In the genomic region with DNA sequence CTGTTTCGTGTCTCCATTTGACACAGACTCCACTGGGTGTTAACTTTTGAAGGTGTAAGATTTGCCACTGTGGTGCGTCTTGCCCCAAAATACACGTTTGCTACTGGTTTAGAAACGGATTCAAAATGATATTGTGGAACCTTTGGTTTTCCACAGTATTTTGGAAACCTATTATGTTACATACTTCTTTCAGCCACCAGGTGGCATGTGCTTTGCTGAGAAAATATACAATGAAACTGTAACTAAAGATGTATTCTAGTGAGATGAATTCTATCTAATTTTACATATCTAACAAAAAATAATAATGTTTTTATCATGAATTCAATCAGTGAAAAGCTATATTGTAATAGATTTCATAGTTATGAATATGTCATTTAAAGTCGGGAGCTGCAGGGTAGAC, we compare ENCODE assay signal across 9 cellular contexts. TPM values are rescaled to one million over a fixed set of nuclear protein-coding genes. Genes with fewer than 3 reads are reported as not detected.
DNase-seq lines count a peak whose midpoint lies in the region; ATAC-seq, FAIRE-seq and TF ChIP-seq lines count a peak whose summit lies in the region.
"Had no signal": no experiment of that assay in that cellular context is flagged by ENCODE, and none has a peak within 500 bp of the region (broad histone marks: within the 10 kb centered on the region; RNA-seq: fewer than 3 reads in every experiment).

No MANE protein-coding gene starts in this region.

- no peak overlapping the region for H2AK5ac ChIP-seq in H9 (ENCODE audit: insufficient read length, low read length)

- no peaks in the 10 kb centered on the region for H3K79me1 ChIP-seq in H9 (ENCODE audit: insufficient read depth, low read depth, low read length, poor library complexity, severe bottlenecking)

- no peak overlapping the region for H2AFZ ChIP-seq in H9 (ENCODE audit: low read length)

- H2BK20ac ChIP-seq in H9 (ENCODE audit: low read depth, low read length, poor library complexity, severe bottlenecking): no peak overlapping the region

- no peaks in the 10 kb centered on the region for H4K20me1 ChIP-seq in H9 (ENCODE audit: control insufficient read depth, insufficient read depth, insufficient read length)

- H2BK120ac ChIP-seq in H9 (ENCODE audit: low read depth, low read length, poor library complexity, severe bottlenecking): no peak overlapping the region

- H3K23ac ChIP-seq in H9 (ENCODE audit: insufficient read length, low read depth, low read length): no peak overlapping the region

- no peak overlapping the region for H3K56ac ChIP-seq in H9 (ENCODE audit: insufficient read length, low read depth, low read length)

- no peak for TF ChIP-seq POLR2A in H54 (IDR thresholded peaks at IDR 0.05; ENCODE audit: low read depth, low read length)

- intact Hi-C loops in Caco-2 (cut with micrococcal nuclease; ENCODE audit: unreplicated experiment): no loop called here

- H3K27me3 Mint-ChIP-seq in Caco-2 (ENCODE audit: insufficient read depth, unreplicated experiment) (no peaks in the 10 kb centered on the region), H9 (ENCODE audit: low read depth) (no peaks in the 10 kb centered on the region)

- H4K8ac ChIP-seq in H9 (replicated peaks; ENCODE audit: insufficient read length, low read depth, low read length): no peak overlapping the region

- H2BK5ac ChIP-seq in H9 (ENCODE audit: insufficient read length, low read length): no peak overlapping the region

- no peaks in the 10 kb centered on the region for H3K79me2 ChIP-seq in H9 (ENCODE audit: insufficient read depth, low read length)

- CTCF ChIA-PET in Caco-2 (lab: Charles Lee): no interaction called here

- no peak overlapping the region for H3K27ac ChIP-seq in H9 (ENCODE audit: insufficient read length, low read depth, low read length)
- H3K27ac ChIP-seq: SJCRH30 had no signal

- no peaks in the 10 kb centered on the region for H3K23me2 ChIP-seq in H9 (ENCODE audit: insufficient read length, low read depth, low read length, poor library complexity, severe bottlenecking)

- TF ChIP-seq CTCF in Caco-2 (IDR thresholded peaks at IDR 0.05; ENCODE audit: insufficient read depth in 1 of 2, low read depth in 1 of 2, low read length in 1 of 2, severe bottlenecking in 1 of 2, unreplicated experiment in 1 of 2) (peak; percentile 15 to 28), H9 (conservative IDR thresholded peaks at IDR 0.05) (peak; percentile 73)

- no TSS peak for BruUV-seq in Caco-2 (replicated peaks; lab: Mats Ljungman, UMichigan)

- no peak overlapping the region for H4K5ac ChIP-seq in H9 (ENCODE audit: insufficient read length, low read depth, low read length)

- H3K4me2 ChIP-seq in H9 (ENCODE audit: insufficient read depth, insufficient read length, low read length): no peak overlapping the region

- no peak overlapping the region for H3K9ac ChIP-seq in H9 (ENCODE audit: extremely low read depth, insufficient read length, low read length)

- no peak overlapping the region for H2BK12ac ChIP-seq in H9 (ENCODE audit: insufficient read length, low read depth, low read length)

- no peak overlapping the region for H3K18ac ChIP-seq in H9 (ENCODE audit: insufficient read length, low read depth, low read length)

- no peak overlapping the region for H4K91ac ChIP-seq in H9 (ENCODE audit: insufficient read length, low read depth, low read length)

- H3K4me1 ChIP-seq in Caco-2: no peaks in the 10 kb centered on the region
- H3K4me1 ChIP-seq in H9 (ENCODE audit: insufficient read depth, low read length): no peaks in the 10 kb centered on the region

- H3K36me3 Mint-ChIP-seq in Caco-2 (ENCODE audit: insufficient read depth, unreplicated experiment): no peaks in the 10 kb centered on the region
- H3K36me3 Mint-ChIP-seq in H9 (ENCODE audit: insufficient read depth in 1 of 3, low read depth in 3 of 3): no peaks in the 10 kb centered on the region

- H2BK15ac ChIP-seq in H9 (ENCODE audit: low read depth, low read length): no peak overlapping the region

- no peak for FAIRE-seq in H54 (lab: Jason Lieb, UNC)

- H3K27me3 ChIP-seq in Caco-2 (replicated peaks; ENCODE audit: control insufficient read depth, insufficient read depth, low read length): no peaks in the 10 kb centered on the region
- no peaks in the 10 kb centered on the region for H3K27me3 ChIP-seq in H9 (ENCODE audit: insufficient read depth, low read length)
- H3K27me3 ChIP-seq: SJCRH30 had no signal

- ATAC-seq in HG02571 (IDR thresholded peaks at IDR 0.05; ENCODE audit: unreplicated experiment): no peak

- H3K27ac Mint-ChIP-seq in Caco-2 (ENCODE audit: unreplicated experiment): no peak overlapping the region
- no peak overlapping the region for H3K27ac Mint-ChIP-seq in H9

- POLR2A ChIA-PET in Caco-2 (lab: Charles Lee): no interaction called here

- no peak overlapping the region for H3K4me3 ChIP-seq in Caco-2 (ENCODE audit: low read depth, low read length)
- H3K4me3 ChIP-seq: SJCRH30 had no signal

- DNase-seq in Caco-2 (peak in 1 of 2 experiments; percentile 0), H9 (no peak), SW480 (ENCODE audit: low spot score) (peak; percentile 17), left kidney (ENCODE audit: low read depth, low spot score) (peak; percentile 15), NCI-H2196 (lab: John Stamatoyannopoulos, UW; ENCODE audit: unreplicated experiment) (no peak), NCI-H146 treated with DMSO at 0.1 percent for 48 hours (lab: John Stamatoyannopoulos, UW; ENCODE audit: unreplicated experiment) (no peak), H54 (ENCODE audit: insufficient read length, low spot score) (no peak)

- H3K4me1 Mint-ChIP-seq in Caco-2 (ENCODE audit: low read depth, unreplicated experiment): no peaks in the 10 kb centered on the region
- H3K4me1 Mint-ChIP-seq in H9: no peaks in the 10 kb centered on the region

- no peak overlapping the region for H3K14ac ChIP-seq in H9 (ENCODE audit: insufficient read depth, low read length)

- H3T11ph ChIP-seq in H9 (ENCODE audit: low read length): no peak overlapping the region

- no peak overlapping the region for H3K4ac ChIP-seq in H9 (ENCODE audit: low read depth, low read length)

- H3K9me3 Mint-ChIP-seq in Caco-2 (ENCODE audit: unreplicated experiment) (no peaks in the 10 kb centered on the region), H9 (peaks cover 41 to 42% of the 10 kb centered on the region in 2 experiments)

- no CpG with 5 or more reads among the region's 5 CpGs for WGBS in H9 (ENCODE audit: extremely low coverage, insufficient read length, low lambda C conversion rate)

- H3K9me3 ChIP-seq in Caco-2 (no peaks in the 10 kb centered on the region), H9 (ENCODE audit: control insufficient read depth, low read depth, low read length) (peaks cover 13% of the 10 kb centered on the region)
- H3K9me3 ChIP-seq: SJCRH30 had no signal

- H3K4me3 Mint-ChIP-seq in Caco-2 (ENCODE audit: unreplicated experiment): no peak overlapping the region
- H3K4me3 Mint-ChIP-seq in H9: no peak overlapping the region

- no peaks in the 10 kb centered on the region for H3K36me3 ChIP-seq in Caco-2 (ENCODE audit: control insufficient read depth, insufficient read depth, low read length)
- H3K36me3 ChIP-seq: SJCRH30 had no signal

RNA-seq across cellular contexts. Expression of a gene that starts 28.4 kb away (rescaled TPM):
- total RNA-seq in Caco-2 (2022) (not detected in 2 replicates), H9 (2021) (1.5 and 2.1 TPM in 2 replicates)

RNA-seq across cellular contexts. Expression of a gene that starts 56.2 kb away (rescaled TPM):
- total RNA-seq in Caco-2 (2022) (not detected in 2 replicates), H9 (2021) (not detected in 2 replicates)
- total RNA-seq: SJCRH30 had no signal

Comparison
In these comparisons a context has a peak if more than half of its experiments do, and no peak if none do; other contexts are left out.
1. DNase-seq: peak in SW480 (single experiment) and left kidney (single experiment); none in H9 (single experiment), NCI-H2196 (single experiment), NCI-H146 treated with DMSO at 0.1 percent for 48 hours (single experiment) and H54 (single experiment).